ENCODE assay signal across 9 cellular contexts in genomic region chr17:28553000-28553505, GRCh38. TPM values are rescaled to one million over a fixed set of nuclear protein-coding genes. Genes with fewer than 3 reads are reported as not detected.
A peak's percentile ranks its signal among the peaks of the same experiment; 100 is the strongest.
DNase-seq lines count a peak whose midpoint lies in the region; ATAC-seq and TF ChIP-seq lines count a peak whose summit lies in the region.
"Had no signal": no experiment of that assay in that cellular context is flagged by ENCODE, and none has a peak within 500 bp of the region (broad histone marks: within the 10 kb centered on the region; RNA-seq: fewer than 3 reads in every experiment).

No MANE protein-coding gene starts in this region.

- POLR2A ChIA-PET in Panc1 (lab: Charles Lee), result interaction anchor here (0.6 to 0.7 kb wide), 2 partner anchors 37 to 78 kb away, joined by 7 to 12 read pairs; no protein-coding TSS in a partner anchor

- H3K36me3 Mint-ChIP-seq in GM23338 (ENCODE audit: low read depth), result peaks cover 31% of the 10 kb centered on the region
- H3K36me3 Mint-ChIP-seq in progenitor cell of endocrine pancreas (ENCODE audit: insufficient read depth), result peaks cover 20% of the 10 kb centered on the region

- ATAC-seq in GM23338 (no peak), Panc1 (no peak), HG03025 (IDR thresholded peaks at IDR 0.05; ENCODE audit: low FRiP score, unreplicated experiment) (no peak), HG03469 (IDR thresholded peaks at IDR 0.05; ENCODE audit: unreplicated experiment) (no peak)

- H3K36me3 ChIP-seq in GM23338 (ENCODE audit: insufficient read depth) (peaks cover 21% of the 10 kb centered on the region; the same call in 1 of the 2 replicates), Panc1 (ENCODE audit: control insufficient read depth, insufficient read depth, low read length) (no peaks in the 10 kb centered on the region), esophagus squamous epithelium (peaks cover 6 to 46% (median 26%) of the 10 kb centered on the region in 3 donors)

- H3K27me3 Mint-ChIP-seq in GM23338 (ENCODE audit: insufficient read depth, low read depth, poor library complexity) (peaks cover 18% of the 10 kb centered on the region), progenitor cell of endocrine pancreas (no peaks in the 10 kb centered on the region)

- TF ChIP-seq CTCF in GM23338 (conservative IDR thresholded peaks at IDR 0.05; ENCODE audit: low read depth in 2 of 2), result no peak
- no peak for TF ChIP-seq CTCF in Panc1 (IDR thresholded peaks at IDR 0.05)
- TF ChIP-seq CTCF in esophagus squamous epithelium (IDR thresholded peaks at IDR 0.05), result no peak
- no peak for TF ChIP-seq CTCF in progenitor cell of endocrine pancreas (IDR thresholded peaks at IDR 0.05; ENCODE audit: unreplicated experiment)

- no peaks in the 10 kb centered on the region for H3K27me3 ChIP-seq in GM23338 (ENCODE audit: insufficient read depth)
- no peaks in the 10 kb centered on the region for H3K27me3 ChIP-seq in Panc1 (ENCODE audit: control insufficient read depth, insufficient read depth, low read length)
- H3K27me3 ChIP-seq in esophagus squamous epithelium, result no peaks in the 10 kb centered on the region

- H3K9me3 ChIP-seq in Panc1 (ENCODE audit: control insufficient read depth, insufficient read depth, low read depth, low read length) (no peaks in the 10 kb centered on the region), esophagus squamous epithelium (no peaks in the 10 kb centered on the region)

- no peak for TF ChIP-seq POLR2A in esophagus squamous epithelium (IDR thresholded peaks at IDR 0.05)

- no peaks in the 10 kb centered on the region for H3K9me2 ChIP-seq in GM23338 (ENCODE audit: insufficient read depth)

- H3K4me1 ChIP-seq in GM23338 (ENCODE audit: insufficient read depth), result peaks cover 15% of the 10 kb centered on the region; the same call in 1 of the 2 replicates
- H3K4me1 ChIP-seq in Panc1 (ENCODE audit: control insufficient read depth, insufficient read depth, low read length), result peaks cover 9% of the 10 kb centered on the region; the same call in 1 of the 2 replicates
- H3K4me1 ChIP-seq in esophagus squamous epithelium, result peaks cover 12 to 63% (median 13%) of the 10 kb centered on the region in 3 donors

- H2AFZ ChIP-seq in GM23338, result no peak overlapping the region

- H3K4me1 Mint-ChIP-seq in GM23338 (peaks cover 20% of the 10 kb centered on the region), progenitor cell of endocrine pancreas (ENCODE audit: low read depth) (peaks cover 16% of the 10 kb centered on the region)

- H3F3A ChIP-seq in GM23338 (replicated peaks; ENCODE audit: low read depth), result no peaks in the 10 kb centered on the region

- WGBS in esophagus squamous epithelium, 2 donors, result 87 to 90% methylated on average over 4 to 5 of the region's 5 CpGs

- H3K27ac ChIP-seq in GM23338 (ENCODE audit: low read depth) (no peak overlapping the region), Panc1 (ENCODE audit: low read length) (peak overlapping the region; percentile 25; the same call in 1 of the 2 replicates), esophagus squamous epithelium (no peak overlapping the region)

- H3K9me3 Mint-ChIP-seq in GM23338, result no peaks in the 10 kb centered on the region; the same call in 2 of the 3 replicates
- H3K9me3 Mint-ChIP-seq in progenitor cell of endocrine pancreas (ENCODE audit: low read depth), result no peaks in the 10 kb centered on the region

- peaks cover 8% of the 10 kb centered on the region for H3K79me2 ChIP-seq in GM23338 (replicated peaks; ENCODE audit: insufficient read depth)

- no peaks in the 10 kb centered on the region; the same call in 1 of the 2 replicates for H4K20me1 ChIP-seq in GM23338 (replicated peaks; ENCODE audit: insufficient read depth)

- H3K4me3 Mint-ChIP-seq in GM23338, result peak overlapping the region; percentile 91
- peak overlapping the region; percentile 90 for H3K4me3 Mint-ChIP-seq in progenitor cell of endocrine pancreas (ENCODE audit: low read depth)

- BruUV-seq in Panc1 (replicated peaks; lab: Mats Ljungman, UMichigan), result no TSS peak

- DNase-seq in GM23338 (ENCODE audit: low spot score) (no peak), Panc1 (ENCODE audit: low read depth, low spot score) (no peak), esophagus squamous epithelium (lab: John Stamatoyannopoulos, UW) (no peak), progenitor cell of endocrine pancreas (ENCODE audit: low spot score, unreplicated experiment) (no peak), SW480 (ENCODE audit: low spot score) (no peak), SHP77 treated with DMSO at 0.1 percent for 48 hours (lab: John Stamatoyannopoulos, UW) (no peak)

- H3K4me2 ChIP-seq in GM23338, result peak overlapping the region; percentile 94

- CTCF ChIA-PET in Panc1 (lab: Charles Lee), result interaction anchor here (0.7 kb wide), 1 partner anchor 19 kb away, joined by 7 read pairs; no protein-coding TSS in a partner anchor

- in situ Hi-C loops in Panc1 (cut with HindIII; ENCODE audit: low pct_unique_long_range_greater_than_20kb, low sequenced_read_pairs), result no loop called here

- H3K4me3 ChIP-seq in GM23338 (peak overlapping the region; percentile 92), Panc1 (ENCODE audit: low read depth in 2 of 2, low read length in 2 of 2) (peak overlapping the region; percentile 72 to 77), esophagus squamous epithelium (peak overlapping the region in 3 of 4 donors; percentile 65 to 86 (median 85))

- intact Hi-C loops in Panc1 (cut with micrococcal nuclease; ENCODE audit: unreplicated experiment) (no loop called here), esophagus squamous epithelium (cut with DNase I) (no loop called here)

- peak overlapping the region; percentile 23; the same call in 1 of the 2 replicates for H3K27ac Mint-ChIP-seq in GM23338
- peak overlapping the region; percentile 57 for H3K27ac Mint-ChIP-seq in progenitor cell of endocrine pancreas

TF ChIP-seq in GM23338, 12 proteins besides CTCF, POLR2A, EP300 and RAD21 (continues in another document):
- no peak for TF ChIP-seq POLR2AphosphoS5 (IDR thresholded peaks at IDR 0.05; ENCODE audit: low read depth)
- TF ChIP-seq ETS1 (IDR thresholded peaks at IDR 0.05), result no peak
- TF ChIP-seq EZH2 (IDR thresholded peaks at IDR 0.05; ENCODE audit: low read depth, unreplicated experiment), result no peak
- TF ChIP-seq JUNB (IDR thresholded peaks at IDR 0.05; ENCODE audit: unreplicated experiment), result no peak

RNA-seq across cellular contexts. Expression of gene UNC119, which starts 0.6 kb away (rescaled TPM):
- total RNA-seq in GM23338 (2014; rRNA removed; shearing (Covaris generic)), result 78.4 and 93.5 TPM in 2 replicates
- 36.9 and 39.0 TPM in 2 replicates for polyA plus RNA-seq in GM23338 (2016; fragmentation: Nextera tagmentation; extraction: Ambion mirVana)
- total RNA-seq in Panc1 (2021; ENCODE audit: unreplicated experiment) (44.7 TPM), esophagus squamous epithelium (10 to 100 TPM; 17.4 to 25.3 (median 21.1) TPM), progenitor cell of endocrine pancreas (41.3 and 46.7 TPM in 2 replicates)
- 47.6 TPM for polyA plus RNA-seq in Panc1 (2012; ENCODE audit: insufficient read length)

RNA-seq across cellular contexts. Expression of gene PIGS, which starts 18.3 kb away (rescaled TPM):
- 52.1 and 53.2 TPM in 2 replicates for total RNA-seq in GM23338 (2014; rRNA removed; shearing (Covaris generic))
- 15.5 and 16.4 TPM in 2 replicates for polyA plus RNA-seq in GM23338 (2016; fragmentation: Nextera tagmentation; extraction: Ambion mirVana)
- total RNA-seq in Panc1 (2021; ENCODE audit: unreplicated experiment), result 78.8 TPM
- polyA plus RNA-seq in Panc1 (2012; ENCODE audit: insufficient read length), result 87.3 TPM
- total RNA-seq in esophagus squamous epithelium, result 10 to 100 TPM; 31.7 to 66.7 (median 42.5) TPM
- 65.0 and 68.2 TPM in 2 replicates for total RNA-seq in progenitor cell of endocrine pancreas

RNA-seq across cellular contexts. Expression of gene ALDOC, which starts 23.6 kb away (rescaled TPM):
- 157 and 183 TPM in 2 replicates for total RNA-seq in GM23338 (2014; rRNA removed; shearing (Covaris generic))
- 33.3 and 33.5 TPM in 2 replicates for polyA plus RNA-seq in GM23338 (2016; fragmentation: Nextera tagmentation; extraction: Ambion mirVana)
- total RNA-seq in Panc1 (2021; ENCODE audit: unreplicated experiment) (13.4 TPM), esophagus squamous epithelium (10 to 100 TPM; 27.0 to 57.0 (median 44.3) TPM), progenitor cell of endocrine pancreas (4.8 and 5.6 TPM in 2 replicates)
- 70.0 TPM for polyA plus RNA-seq in Panc1 (2012; ENCODE audit: insufficient read length)

RNA-seq across cellular contexts. Expression of gene SPAG5, which starts 45.8 kb away (rescaled TPM):
- 87.3 and 99.6 TPM in 2 replicates for total RNA-seq in GM23338 (2014; rRNA removed; shearing (Covaris generic))
- 99.3 and 104 TPM in 2 replicates for polyA plus RNA-seq in GM23338 (2016; fragmentation: Nextera tagmentation; extraction: Ambion mirVana)
- total RNA-seq in Panc1 (2021; ENCODE audit: unreplicated experiment) (152 TPM), esophagus squamous epithelium (10 to 100 TPM; 10.0 to 28.3 (median 16.2) TPM), progenitor cell of endocrine pancreas (69.4 and 77.8 TPM in 2 replicates)
- polyA plus RNA-seq in Panc1 (2012; ENCODE audit: insufficient read length), result 61.1 TPM

RNA-seq across cellular contexts. Expression of gene FOXN1, which starts 46.9 kb away (rescaled TPM):
- not detected in 2 replicates for total RNA-seq in GM23338 (2014; rRNA removed; shearing (Covaris generic))
- polyA plus RNA-seq in GM23338 (2016; fragmentation: Nextera tagmentation; extraction: Ambion mirVana), result not detected in 2 replicates
- total RNA-seq in Panc1 (2021; ENCODE audit: unreplicated experiment) (not detected), esophagus squamous epithelium (10 to 100 TPM; 10.5 to 17.0 (median 14.8) TPM), progenitor cell of endocrine pancreas (0.07 TPM in 1 of 2 replicates, not detected in the other)
- polyA plus RNA-seq in Panc1 (2012; ENCODE audit: insufficient read length), result not detected
- total RNA-seq: GM12878 had no signal
- polyA plus RNA-seq: GM12878 had no signal
